1 cellular context compared by ENCODE assay signal in the genomic region with DNA sequence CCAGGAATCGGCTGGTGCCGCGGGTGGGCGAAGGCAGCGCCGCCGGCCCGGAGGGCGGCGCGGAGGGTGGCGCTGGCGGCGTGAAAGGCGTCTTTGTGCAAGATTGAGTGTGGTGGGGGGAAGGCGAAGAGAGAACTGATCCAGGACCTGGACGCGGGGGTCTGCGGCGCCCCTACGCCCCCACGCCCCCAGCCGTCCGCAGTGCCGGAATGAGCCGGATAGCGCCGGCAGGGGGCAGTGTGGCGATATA.
TF ChIP-seq lines count a peak whose summit lies in the region.

No MANE protein-coding gene starts in this region.

TF ChIP-seq in GM23338, 12 proteins besides CTCF, POLR2A, EP300 and RAD21 (continued from another document):
- TF ChIP-seq NANOG (IDR thresholded peaks at IDR 0.05; ENCODE audit: borderline replicate concordance) (no peak), EZH2 (IDR thresholded peaks at IDR 0.05; ENCODE audit: low read depth, unreplicated experiment) (no peak), ZNF114 (CRISPR knock-in tag; IDR thresholded peaks at IDR 0.05) (no peak), JUNB (IDR thresholded peaks at IDR 0.05; ENCODE audit: unreplicated experiment) (no peak), STAT1 (IDR thresholded peaks at IDR 0.05; ENCODE audit: unreplicated experiment) (no peak), CREB1 (CRISPR knock-in tag; IDR thresholded peaks at IDR 0.05; ENCODE audit: low read depth) (no peak), ZNF331 (CRISPR knock-in tag; IDR thresholded peaks at IDR 0.05; ENCODE audit: low read depth) (no peak)
- TF ChIP-seq, protein P1, sequence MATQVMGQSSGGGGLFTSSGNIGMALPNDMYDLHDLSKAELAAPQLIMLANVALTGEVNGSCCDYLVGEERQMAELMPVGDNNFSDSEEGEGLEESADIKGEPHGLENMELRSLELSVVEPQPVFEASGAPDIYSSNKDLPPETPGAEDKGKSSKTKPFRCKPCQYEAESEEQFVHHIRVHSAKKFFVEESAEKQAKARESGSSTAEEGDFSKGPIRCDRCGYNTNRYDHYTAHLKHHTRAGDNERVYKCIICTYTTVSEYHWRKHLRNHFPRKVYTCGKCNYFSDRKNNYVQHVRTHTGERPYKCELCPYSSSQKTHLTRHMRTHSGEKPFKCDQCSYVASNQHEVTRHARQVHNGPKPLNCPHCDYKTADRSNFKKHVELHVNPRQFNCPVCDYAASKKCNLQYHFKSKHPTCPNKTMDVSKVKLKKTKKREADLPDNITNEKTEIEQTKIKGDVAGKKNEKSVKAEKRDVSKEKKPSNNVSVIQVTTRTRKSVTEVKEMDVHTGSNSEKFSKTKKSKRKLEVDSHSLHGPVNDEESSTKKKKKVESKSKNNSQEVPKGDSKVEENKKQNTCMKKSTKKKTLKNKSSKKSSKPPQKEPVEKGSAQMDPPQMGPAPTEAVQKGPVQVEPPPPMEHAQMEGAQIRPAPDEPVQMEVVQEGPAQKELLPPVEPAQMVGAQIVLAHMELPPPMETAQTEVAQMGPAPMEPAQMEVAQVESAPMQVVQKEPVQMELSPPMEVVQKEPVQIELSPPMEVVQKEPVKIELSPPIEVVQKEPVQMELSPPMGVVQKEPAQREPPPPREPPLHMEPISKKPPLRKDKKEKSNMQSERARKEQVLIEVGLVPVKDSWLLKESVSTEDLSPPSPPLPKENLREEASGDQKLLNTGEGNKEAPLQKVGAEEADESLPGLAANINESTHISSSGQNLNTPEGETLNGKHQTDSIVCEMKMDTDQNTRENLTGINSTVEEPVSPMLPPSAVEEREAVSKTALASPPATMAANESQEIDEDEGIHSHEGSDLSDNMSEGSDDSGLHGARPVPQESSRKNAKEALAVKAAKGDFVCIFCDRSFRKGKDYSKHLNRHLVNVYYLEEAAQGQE (IDR thresholded peaks at IDR 0.05; ENCODE audit: unreplicated experiment), result no peak
- TF ChIP-seq, protein P2, sequence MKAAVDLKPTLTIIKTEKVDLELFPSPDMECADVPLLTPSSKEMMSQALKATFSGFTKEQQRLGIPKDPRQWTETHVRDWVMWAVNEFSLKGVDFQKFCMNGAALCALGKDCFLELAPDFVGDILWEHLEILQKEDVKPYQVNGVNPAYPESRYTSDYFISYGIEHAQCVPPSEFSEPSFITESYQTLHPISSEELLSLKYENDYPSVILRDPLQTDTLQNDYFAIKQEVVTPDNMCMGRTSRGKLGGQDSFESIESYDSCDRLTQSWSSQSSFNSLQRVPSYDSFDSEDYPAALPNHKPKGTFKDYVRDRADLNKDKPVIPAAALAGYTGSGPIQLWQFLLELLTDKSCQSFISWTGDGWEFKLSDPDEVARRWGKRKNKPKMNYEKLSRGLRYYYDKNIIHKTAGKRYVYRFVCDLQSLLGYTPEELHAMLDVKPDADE (IDR thresholded peaks at IDR 0.05), result no peak
